10 cellular contexts compared by ENCODE assay signal in the genomic region with DNA sequence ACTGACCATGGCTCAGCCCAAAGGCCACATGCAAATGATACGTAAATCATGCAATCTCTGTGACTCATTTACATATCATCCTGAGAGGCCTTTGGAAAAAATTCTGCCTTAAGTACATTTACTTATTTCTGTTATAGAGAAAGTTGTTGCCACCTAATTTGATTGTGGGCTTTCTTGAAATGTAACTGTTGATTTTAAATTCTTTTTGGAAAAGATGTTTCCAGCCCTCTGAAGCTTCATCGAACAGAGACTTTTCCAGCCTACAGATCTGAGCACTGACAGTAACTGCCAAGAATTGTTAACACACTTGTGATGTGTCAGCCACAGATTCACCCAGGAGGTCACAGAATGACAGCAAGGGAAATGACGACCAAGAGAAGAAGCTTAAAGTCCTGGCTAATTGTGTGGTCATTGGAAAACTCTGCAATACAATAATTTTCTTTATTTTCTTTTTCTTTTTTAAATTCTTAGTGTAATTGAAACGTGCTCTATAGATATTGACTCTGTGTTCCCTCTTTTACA.
A peak's percentile ranks its signal among the peaks of the same experiment; 100 is the strongest.
DNase-seq lines count a peak whose midpoint lies in the region; ATAC-seq lines count a peak whose summit lies in the region.
"Had no signal": no experiment of that assay in that cellular context is flagged by ENCODE, and none has a peak within 500 bp of the region (broad histone marks: within the 10 kb centered on the region; RNA-seq: fewer than 3 reads in every experiment).

No MANE protein-coding gene starts in this region.

- H3K36me3 ChIP-seq in GM23248 (ENCODE audit: low read depth) (no peaks in the 10 kb centered on the region), adipocyte (ENCODE audit: control insufficient read depth, insufficient read depth, low read length, severe bottlenecking) (no peaks in the 10 kb centered on the region)
- H3K36me3 ChIP-seq: HAP-1 had no signal

- H2AFZ ChIP-seq in GM23248 = 0 out of 2 replicates have a peak overlapping the region, but pooled peaks have one; percentile 4

- 23 to 24% methylated on average over 4 of the region's 4 CpGs for WGBS in GM23248 (ENCODE audit: low coverage in 1 of 2, low lambda C conversion rate in 2 of 2, missing lambda C conversion rate in 2 of 2), 2 experiments

- H3K9me3 ChIP-seq in GM23248 (ENCODE audit: low read depth) (no peaks in the 10 kb centered on the region), adipocyte (ENCODE audit: control insufficient read depth, low read length) (no peaks in the 10 kb centered on the region)
- H3K9me3 ChIP-seq: Caco-2, HAP-1 had no signal

- H3K9me2 ChIP-seq in GM23248 (ENCODE audit: insufficient read depth) = no peaks in the 10 kb centered on the region

- peak overlapping the region; percentile 53 for H3K27ac ChIP-seq in GM23248

- H3K4me2 ChIP-seq in GM23248 (ENCODE audit: unreplicated experiment) = peak overlapping the region; percentile 37

- peaks cover 19% of the 10 kb centered on the region for H3F3A ChIP-seq in GM23248 (ENCODE audit: insufficient read depth)

- no peak overlapping the region for H3K4me3 ChIP-seq in GM23248
- H3K4me3 ChIP-seq in adipocyte (ENCODE audit: low read length) = no peak overlapping the region
- H3K4me3 ChIP-seq: HAP-1 had no signal

- H3K4me1 ChIP-seq in GM23248 (ENCODE audit: insufficient read depth) = peaks cover 17% of the 10 kb centered on the region
- H3K4me1 ChIP-seq in adipocyte (ENCODE audit: control insufficient read depth, insufficient read depth, low read length) = peaks cover 14% of the 10 kb centered on the region
- H3K4me1 ChIP-seq: HAP-1 had no signal

- H3K27me3 ChIP-seq in GM23248 (replicated peaks; ENCODE audit: insufficient read depth) (no peaks in the 10 kb centered on the region), adipocyte (replicated peaks; ENCODE audit: control insufficient read depth, insufficient read depth, low read length) (no peaks in the 10 kb centered on the region)

- no peaks in the 10 kb centered on the region for H3K79me2 ChIP-seq in GM23248 (ENCODE audit: insufficient read depth)

- H3K9ac ChIP-seq in GM23248 = peak overlapping the region; percentile 21
- H3K9ac ChIP-seq in adipocyte (ENCODE audit: low read length) = peak overlapping the region; percentile 15

- in situ Hi-C loops in GM23248 (cut with MboI) = no loop called here

- no peaks in the 10 kb centered on the region for H4K20me1 ChIP-seq in GM23248 (ENCODE audit: insufficient read depth)

- ATAC-seq in GM18520 (IDR thresholded peaks at IDR 0.05; ENCODE audit: unreplicated experiment) = no peak

- DNase-seq in GM23248 = peak; percentile 87
- no peak for DNase-seq in adipocyte (ENCODE audit: low read depth)
- DNase-seq in fibroblast of peridontal ligament (ENCODE audit: extremely low read depth) = peak; percentile 15
- peak; percentile 11 for DNase-seq in putamen (ENCODE audit: low spot score)
- no peak for DNase-seq in HT-29 (ENCODE audit: low spot score)
- no peak for DNase-seq in cortex of kidney (lab: John Stamatoyannopoulos, UW)
- no peak for DNase-seq in activated naive CD4-positive, alpha-beta T cell (lab: John Stamatoyannopoulos, UW)

Comparison
In these comparisons a context has a peak if more than half of its experiments do, and no peak if none do; other contexts are left out.
1. DNase-seq: peak in GM23248 (single experiment), fibroblast of peridontal ligament (single experiment) and putamen (single experiment); none in adipocyte (single experiment), HT-29 (single experiment), cortex of kidney (single experiment) and activated naive CD4-positive, alpha-beta T cell (0 of 4).